In the genomic region with DNA sequence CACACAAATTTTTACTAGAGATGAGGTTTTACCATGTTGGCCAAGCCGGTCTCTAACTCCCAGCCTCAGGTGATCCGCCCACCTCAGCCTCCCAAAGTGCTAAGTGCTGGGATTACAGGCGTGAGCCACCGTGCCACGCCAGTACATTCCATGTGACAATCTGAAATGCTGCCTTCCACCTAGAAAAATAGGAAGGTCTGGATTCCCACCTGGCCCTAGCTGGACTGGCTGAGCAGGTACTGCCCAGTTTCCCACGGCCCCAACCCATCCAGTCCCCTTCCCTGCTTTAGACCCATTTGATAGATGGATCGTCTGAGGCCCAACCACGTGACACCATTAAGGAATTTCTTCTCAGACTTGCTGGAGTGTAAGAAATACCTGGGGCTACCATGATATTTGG, we compare ENCODE assay signal across 20 cellular contexts.
"Had no signal": no experiment of that assay in that cellular context is flagged by ENCODE, and none has a peak within 500 bp of the region (broad histone marks: within the 10 kb centered on the region; RNA-seq: fewer than 3 reads in every experiment).

No MANE protein-coding gene starts in this region.

- ATAC-seq: effector memory CD8-positive, alpha-beta T cell; left ventricle myocardium superior; lower lobe of right lung; natural killer cell; psoas muscle; right cardiac atrium; stimulated activated naive CD8-positive, alpha-beta T cell treated with anti-CD3 and anti-CD28 coated beads, Interleukin-15, amount 100 ng/mL, for 72 hours had no signal

- H3K4me1 ChIP-seq: psoas muscle had no signal

- H3K27me3 Mint-ChIP-seq: effector memory CD8-positive, alpha-beta T cell; stimulated activated naive CD8-positive, alpha-beta T cell treated with anti-CD3 and anti-CD28 coated beads, Interleukin-15, amount 100 ng/mL, for 72 hours had no signal

- H3K36me3 Mint-ChIP-seq: natural killer cell had no signal

- H3K4me3 ChIP-seq: coronary artery, esophagus squamous epithelium, lower lobe of right lung, psoas muscle, skin epidermis, suprapubic skin, transverse colon, vagina had no signal

- H3K9me3 Mint-ChIP-seq: effector memory CD8-positive, alpha-beta T cell; natural killer cell; neural crest cell; stimulated activated naive CD8-positive, alpha-beta T cell treated with anti-CD3 and anti-CD28 coated beads, Interleukin-15, amount 100 ng/mL, for 72 hours had no signal

- H3K27ac Mint-ChIP-seq: effector memory CD8-positive, alpha-beta T cell; natural killer cell; stimulated activated naive CD8-positive, alpha-beta T cell treated with anti-CD3 and anti-CD28 coated beads, Interleukin-15, amount 100 ng/mL, for 72 hours had no signal

- H3K4me3 Mint-ChIP-seq: effector memory CD8-positive, alpha-beta T cell; natural killer cell; neural crest cell; stimulated activated naive CD8-positive, alpha-beta T cell treated with anti-CD3 and anti-CD28 coated beads, Interleukin-15, amount 100 ng/mL, for 72 hours had no signal

- H3K36me3 ChIP-seq: transverse colon, vagina had no signal

- DNase-seq: dermis blood vessel endothelial cell; effector memory CD8-positive, alpha-beta T cell; erythroblast; esophagus squamous epithelium; foreskin melanocyte; left ventricle myocardium superior; lower lobe of right lung; natural killer cell; psoas muscle; stimulated activated CD4-positive, alpha-beta T cell treated with anti-CD3 and anti-CD28 coated beads, Interleukin-15, amount 100 ng/mL, for 24 hours; stimulated activated CD4-positive, alpha-beta T cell treated with anti-CD3 and anti-CD28 coated beads, Interleukin-2, amount 100 ng/mL, for 48 hours; stimulated activated naive CD4-positive, alpha-beta T cell; stimulated activated naive CD8-positive, alpha-beta T cell treated with anti-CD3 and anti-CD28 coated beads, Interleukin-15, amount 100 ng/mL, for 72 hours; transverse colon had no signal

- H3K9me3 ChIP-seq: esophagus squamous epithelium, lower lobe of right lung, psoas muscle, suprapubic skin, transverse colon, vagina had no signal

- H3K27me3 ChIP-seq: esophagus squamous epithelium, suprapubic skin, transverse colon, vagina had no signal

- H3K27ac ChIP-seq: coronary artery, esophagus squamous epithelium, lower lobe of right lung, psoas muscle, skin epidermis, suprapubic skin, transverse colon, vagina had no signal
